ENCODE assay signal across 1 cellular context in the genomic region with DNA sequence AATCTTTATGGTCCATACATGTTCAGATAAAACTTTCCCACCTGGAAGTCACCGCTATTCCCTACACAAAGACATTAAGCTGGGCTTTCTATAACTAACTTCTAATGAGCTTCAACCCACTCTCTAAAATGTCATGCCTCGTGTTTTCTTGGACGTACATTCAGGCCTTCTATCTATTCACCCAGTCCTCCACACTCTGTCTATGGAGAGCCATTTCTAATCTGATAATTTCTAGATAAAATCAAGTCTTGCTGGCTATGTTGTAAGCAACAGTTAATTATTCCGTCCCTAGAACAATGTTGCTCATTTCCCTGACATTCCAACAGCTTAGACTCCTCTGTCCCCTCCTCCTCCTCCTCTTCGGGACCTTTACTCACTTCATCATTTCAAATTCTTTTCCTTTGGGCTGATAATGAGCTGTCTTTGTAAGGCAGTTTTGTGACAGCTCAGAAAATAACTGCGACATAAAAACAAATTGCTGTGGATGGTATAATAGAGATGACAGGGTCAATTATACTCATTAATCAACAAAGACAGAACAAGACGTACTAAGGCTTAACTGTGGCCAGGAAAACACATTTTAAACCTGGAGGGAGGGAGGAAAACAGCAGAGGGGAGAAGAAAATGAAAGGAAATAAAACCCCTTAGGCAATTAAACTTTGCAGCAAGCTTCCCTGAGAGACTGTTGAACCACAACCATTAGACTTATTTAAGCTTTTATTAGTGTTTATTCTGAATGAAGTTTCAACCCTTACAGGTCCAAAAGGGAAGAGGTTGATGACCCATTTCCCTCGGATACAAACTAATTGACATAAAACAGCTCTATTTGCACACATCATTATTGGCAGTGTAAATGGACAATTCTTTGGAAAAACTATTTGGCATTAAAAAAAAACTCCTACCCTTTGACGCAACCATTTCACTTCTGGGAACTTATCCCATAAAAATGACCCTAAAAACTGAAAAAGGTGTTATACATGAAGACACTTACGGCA.
TF ChIP-seq lines count a peak whose summit lies in the region.

No MANE protein-coding gene starts in this region.

TF ChIP-seq in K562, 482 proteins besides CTCF, POLR2A, EP300 and RAD21 (continued from another document):
- TF ChIP-seq, protein P1, sequence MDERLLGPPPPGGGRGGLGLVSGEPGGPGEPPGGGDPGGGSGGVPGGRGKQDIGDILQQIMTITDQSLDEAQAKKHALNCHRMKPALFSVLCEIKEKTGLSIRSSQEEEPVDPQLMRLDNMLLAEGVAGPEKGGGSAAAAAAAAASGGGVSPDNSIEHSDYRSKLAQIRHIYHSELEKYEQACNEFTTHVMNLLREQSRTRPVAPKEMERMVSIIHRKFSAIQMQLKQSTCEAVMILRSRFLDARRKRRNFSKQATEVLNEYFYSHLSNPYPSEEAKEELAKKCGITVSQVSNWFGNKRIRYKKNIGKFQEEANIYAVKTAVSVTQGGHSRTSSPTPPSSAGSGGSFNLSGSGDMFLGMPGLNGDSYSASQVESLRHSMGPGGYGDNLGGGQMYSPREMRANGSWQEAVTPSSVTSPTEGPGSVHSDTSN (CRISPR knock-in tag; IDR thresholded peaks at IDR 0.05; ENCODE audit: low read depth) = no peak
- TF ChIP-seq, protein P1 (tag; conservative IDR thresholded peaks at IDR 0.05; ENCODE audit: low read depth) = peak; percentile 92
- no peak for TF ChIP-seq ETS2 (tag; IDR thresholded peaks at IDR 0.05; ENCODE audit: borderline replicate concordance, poor library complexity, severe bottlenecking)
- TF ChIP-seq CBFA2T2 (conservative IDR thresholded peaks at IDR 0.05) = peak; percentile 58
- TF ChIP-seq CBFA2T3 (IDR thresholded peaks at IDR 0.05) = peak; percentile 70
- TF ChIP-seq POU5F1 (IDR thresholded peaks at IDR 0.05; ENCODE audit: borderline replicate concordance, low read depth, low read length, partially characterized antibody) = no peak
- TF ChIP-seq, protein P2, sequence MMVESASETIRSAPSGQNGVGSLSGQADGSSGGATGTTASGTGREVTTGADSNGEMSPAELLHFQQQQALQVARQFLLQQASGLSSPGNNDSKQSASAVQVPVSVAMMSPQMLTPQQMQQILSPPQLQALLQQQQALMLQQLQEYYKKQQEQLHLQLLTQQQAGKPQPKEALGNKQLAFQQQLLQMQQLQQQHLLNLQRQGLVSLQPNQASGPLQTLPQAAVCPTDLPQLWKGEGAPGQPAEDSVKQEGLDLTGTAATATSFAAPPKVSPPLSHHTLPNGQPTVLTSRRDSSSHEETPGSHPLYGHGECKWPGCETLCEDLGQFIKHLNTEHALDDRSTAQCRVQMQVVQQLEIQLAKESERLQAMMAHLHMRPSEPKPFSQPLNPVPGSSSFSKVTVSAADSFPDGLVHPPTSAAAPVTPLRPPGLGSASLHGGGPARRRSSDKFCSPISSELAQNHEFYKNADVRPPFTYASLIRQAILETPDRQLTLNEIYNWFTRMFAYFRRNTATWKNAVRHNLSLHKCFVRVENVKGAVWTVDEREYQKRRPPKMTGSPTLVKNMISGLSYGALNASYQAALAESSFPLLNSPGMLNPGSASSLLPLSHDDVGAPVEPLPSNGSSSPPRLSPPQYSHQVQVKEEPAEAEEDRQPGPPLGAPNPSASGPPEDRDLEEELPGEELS (CRISPR knock-in tag; IDR thresholded peaks at IDR 0.05; ENCODE audit: borderline replicate concordance) = no peak
- no peak for TF ChIP-seq TCF7L2 (IDR thresholded peaks at IDR 0.05; ENCODE audit: low read depth, low read length)
- no peak for TF ChIP-seq BRF1 (IDR thresholded peaks at IDR 0.05; ENCODE audit: borderline replicate concordance, extremely low read depth, insufficient read length)
- peak; percentile 81 for TF ChIP-seq MEIS2 (IDR thresholded peaks at IDR 0.05; ENCODE audit: partially characterized antibody)
- TF ChIP-seq DPF2 (IDR thresholded peaks at IDR 0.05) = peak; percentile 58
- TF ChIP-seq CEBPB (tag; IDR thresholded peaks at IDR 0.05) = peak; percentile 48; the same call in 1 of the 2 replicates
- peak in 1 of 2 experiments; percentile 25; a peak in 1 of 4 replicates for TF ChIP-seq SRF (CRISPR knock-in tag; IDR thresholded peaks at IDR 0.05)
- no peak for TF ChIP-seq PTBP1 (IDR thresholded peaks at IDR 0.05; ENCODE audit: low read depth, low read length)
